ENCODE assay signal across 14 cellular contexts in genomic region chr15:64447536-64448315, GRCh38. TPM values are rescaled to one million over a fixed set of nuclear protein-coding genes. Genes with fewer than 3 reads are reported as not detected.
DNase-seq lines count a peak whose midpoint lies in the region; ATAC-seq and TF ChIP-seq lines count a peak whose summit lies in the region.
"Had no signal": no experiment of that assay in that cellular context is flagged by ENCODE, and none has a peak within 500 bp of the region (broad histone marks: within the 10 kb centered on the region; RNA-seq: fewer than 3 reads in every experiment).

No MANE protein-coding gene starts in this region.

- peaks cover 50% of the 10 kb centered on the region for H3K4me1 Mint-ChIP-seq in activated T-cell treated with anti-CD3 and anti-CD28 coated beads, Interleukin-2, amount 50 U/mL, for 72 hours (ENCODE audit: low read depth)
- H3K4me1 Mint-ChIP-seq in activated CD4-positive, alpha-beta memory T cell treated with anti-CD3 and anti-CD28 coated beads for 36 hours (ENCODE audit: low read depth): peaks cover 35% of the 10 kb centered on the region
- peaks cover 32% of the 10 kb centered on the region for H3K4me1 Mint-ChIP-seq in stimulated activated effector memory CD8-positive, alpha-beta T cell treated with anti-CD3 and anti-CD28 coated beads, Interleukin-12 subunit alpha, Interleukin-12 subunit beta, amount 100 ng/mL, for 72 hours

- POLR2A ChIA-PET in activated CD4-positive, alpha-beta memory T cell treated with anti-CD3 and anti-CD28 coated beads for 36 hours (lab: Charles Lee): interaction anchor here (0.9 kb wide), 1 partner anchor 12 kb away, joined by 3 read pairs; no protein-coding TSS in a partner anchor
- POLR2A ChIA-PET in HEK293T (lab: Yijun Ruan, JAX): no interaction called here

- no peaks in the 10 kb centered on the region for H3K9me3 Mint-ChIP-seq in activated T-cell treated with anti-CD3 and anti-CD28 coated beads, Interleukin-2, amount 50 U/mL, for 72 hours
- H3K9me3 Mint-ChIP-seq in activated CD4-positive, alpha-beta memory T cell treated with anti-CD3 and anti-CD28 coated beads for 36 hours: no peaks in the 10 kb centered on the region
- no peaks in the 10 kb centered on the region for H3K9me3 Mint-ChIP-seq in stimulated activated effector memory CD8-positive, alpha-beta T cell treated with anti-CD3 and anti-CD28 coated beads, Interleukin-12 subunit alpha, Interleukin-12 subunit beta, amount 100 ng/mL, for 72 hours
- H3K9me3 Mint-ChIP-seq: activated T-helper 17 cell treated with anti-CD3 and anti-CD28 coated beads, Interleukin-2, amount 50 U/mL, for 72 hours had no signal

- CTCF ChIA-PET in activated CD4-positive, alpha-beta memory T cell treated with anti-CD3 and anti-CD28 coated beads for 36 hours (lab: Charles Lee): interaction anchor here (1.3 kb wide), 1 partner anchor 206 kb away, joined by 3 read pairs; no protein-coding TSS in a partner anchor
- CTCF ChIA-PET in HEK293T (lab: Yijun Ruan, JAX): no interaction called here

- ATAC-seq in activated T-cell treated with anti-CD3 and anti-CD28 coated beads, Interleukin-2, amount 50 U/mL, for 72 hours (replicated peaks in 1 of 2): no peak
- no peak for ATAC-seq in stimulated activated effector memory CD8-positive, alpha-beta T cell treated with anti-CD3 and anti-CD28 coated beads, Interleukin-12 subunit alpha, Interleukin-12 subunit beta, amount 100 ng/mL, for 72 hours
- no peak for ATAC-seq in GM18873 (IDR thresholded peaks at IDR 0.05; ENCODE audit: low FRiP score, unreplicated experiment)
- ATAC-seq: activated T-helper 17 cell treated with anti-CD3 and anti-CD28 coated beads, Interleukin-2, amount 50 U/mL, for 72 hours; heart right ventricle had no signal

- no peak for DNase-seq in activated T-cell treated with anti-CD3 and anti-CD28 coated beads, Interleukin-2, amount 50 U/mL, for 72 hours
- DNase-seq in activated T-cell treated with anti-CD3 and anti-CD28 coated beads for 4 hours (no peak), KBM-7 (peak; percentile 88), HEK293T (ENCODE audit: extremely low spot score) (no peak), GM03348 (ENCODE audit: low spot score) (no peak)
- no peak for DNase-seq in activated CD4-positive, alpha-beta memory T cell treated with anti-CD3 and anti-CD28 coated beads for 36 hours
- no peak for DNase-seq in stimulated activated effector memory CD8-positive, alpha-beta T cell treated with anti-CD3 and anti-CD28 coated beads, Interleukin-12 subunit alpha, Interleukin-12 subunit beta, amount 100 ng/mL, for 72 hours (ENCODE audit: low spot score in 2 of 2)
- DNase-seq: heart right ventricle, MG63, NCI-H2227 treated with DMSO at 0.1 percent for 48 hours, occipital lobe, PC-9 had no signal

- H3K4me3 Mint-ChIP-seq in activated T-cell treated with anti-CD3 and anti-CD28 coated beads, Interleukin-2, amount 50 U/mL, for 72 hours: peak overlapping the region; percentile 20 to 21
- no peak overlapping the region for H3K4me3 Mint-ChIP-seq in activated CD4-positive, alpha-beta memory T cell treated with anti-CD3 and anti-CD28 coated beads for 36 hours
- H3K4me3 Mint-ChIP-seq in stimulated activated effector memory CD8-positive, alpha-beta T cell treated with anti-CD3 and anti-CD28 coated beads, Interleukin-12 subunit alpha, Interleukin-12 subunit beta, amount 100 ng/mL, for 72 hours: no peak overlapping the region
- H3K4me3 Mint-ChIP-seq: activated T-helper 17 cell treated with anti-CD3 and anti-CD28 coated beads, Interleukin-2, amount 50 U/mL, for 72 hours had no signal

- intact Hi-C loops in activated CD4-positive, alpha-beta memory T cell treated with anti-CD3 and anti-CD28 coated beads for 36 hours (cut with micrococcal nuclease): no loop called here

- in situ Hi-C loops in KBM-7 (cut with MboI; ENCODE audit: low pct_unique_long_range_greater_than_20kb, low sequenced_read_pairs): no loop called here

- peak overlapping the region; percentile 71 for H3K27ac Mint-ChIP-seq in activated T-cell treated with anti-CD3 and anti-CD28 coated beads, Interleukin-2, amount 50 U/mL, for 72 hours
- H3K27ac Mint-ChIP-seq in activated CD4-positive, alpha-beta memory T cell treated with anti-CD3 and anti-CD28 coated beads for 36 hours: peak overlapping the region; percentile 46
- H3K27ac Mint-ChIP-seq in stimulated activated effector memory CD8-positive, alpha-beta T cell treated with anti-CD3 and anti-CD28 coated beads, Interleukin-12 subunit alpha, Interleukin-12 subunit beta, amount 100 ng/mL, for 72 hours: peak overlapping the region; percentile 72
- H3K27ac Mint-ChIP-seq: activated T-helper 17 cell treated with anti-CD3 and anti-CD28 coated beads, Interleukin-2, amount 50 U/mL, for 72 hours had no signal

- no peaks in the 10 kb centered on the region for H3K27me3 Mint-ChIP-seq in activated T-cell treated with anti-CD3 and anti-CD28 coated beads, Interleukin-2, amount 50 U/mL, for 72 hours (ENCODE audit: low read depth)
- H3K27me3 Mint-ChIP-seq in activated CD4-positive, alpha-beta memory T cell treated with anti-CD3 and anti-CD28 coated beads for 36 hours: no peaks in the 10 kb centered on the region
- H3K27me3 Mint-ChIP-seq: activated T-helper 17 cell treated with anti-CD3 and anti-CD28 coated beads, Interleukin-2, amount 50 U/mL, for 72 hours had no signal

- H3K36me3 Mint-ChIP-seq in activated T-cell treated with anti-CD3 and anti-CD28 coated beads, Interleukin-2, amount 50 U/mL, for 72 hours (ENCODE audit: insufficient read depth in 2 of 2): peaks cover 5 to 6% of the 10 kb centered on the region in 2 donors
- peaks cover 13% of the 10 kb centered on the region for H3K36me3 Mint-ChIP-seq in activated CD4-positive, alpha-beta memory T cell treated with anti-CD3 and anti-CD28 coated beads for 36 hours
- peaks cover 59% of the 10 kb centered on the region for H3K36me3 Mint-ChIP-seq in stimulated activated effector memory CD8-positive, alpha-beta T cell treated with anti-CD3 and anti-CD28 coated beads, Interleukin-12 subunit alpha, Interleukin-12 subunit beta, amount 100 ng/mL, for 72 hours

TF ChIP-seq in HEK293T, 16 proteins besides CTCF, POLR2A, EP300 and RAD21:
- TF ChIP-seq, protein P1, sequence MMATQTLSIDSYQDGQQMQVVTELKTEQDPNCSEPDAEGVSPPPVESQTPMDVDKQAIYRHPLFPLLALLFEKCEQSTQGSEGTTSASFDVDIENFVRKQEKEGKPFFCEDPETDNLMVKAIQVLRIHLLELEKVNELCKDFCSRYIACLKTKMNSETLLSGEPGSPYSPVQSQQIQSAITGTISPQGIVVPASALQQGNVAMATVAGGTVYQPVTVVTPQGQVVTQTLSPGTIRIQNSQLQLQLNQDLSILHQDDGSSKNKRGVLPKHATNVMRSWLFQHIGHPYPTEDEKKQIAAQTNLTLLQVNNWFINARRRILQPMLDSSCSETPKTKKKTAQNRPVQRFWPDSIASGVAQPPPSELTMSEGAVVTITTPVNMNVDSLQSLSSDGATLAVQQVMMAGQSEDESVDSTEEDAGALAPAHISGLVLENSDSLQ (IDR thresholded peaks at IDR 0.05): no peak
- no peak for TF ChIP-seq BHLHE40 (IDR thresholded peaks at IDR 0.05; ENCODE audit: borderline replicate concordance)
- no peak for TF ChIP-seq NFRKB (IDR thresholded peaks at IDR 0.05)
- no peak for TF ChIP-seq HDGF (IDR thresholded peaks at IDR 0.05; ENCODE audit: borderline replicate concordance)
- TF ChIP-seq CTBP1 (IDR thresholded peaks at IDR 0.05; ENCODE audit: borderline replicate concordance): no peak
- no peak for TF ChIP-seq L3MBTL2 (conservative IDR thresholded peaks at IDR 0.05)
- TF ChIP-seq SP1 (IDR thresholded peaks at IDR 0.05): no peak
- no peak for TF ChIP-seq ELF4 (IDR thresholded peaks at IDR 0.05)
- no peak for TF ChIP-seq FOXA1 (IDR thresholded peaks at IDR 0.05)
- no peak for TF ChIP-seq ZNF384 (IDR thresholded peaks at IDR 0.05)
- TF ChIP-seq FOXK2 (IDR thresholded peaks at IDR 0.05): no peak
- no peak for TF ChIP-seq TARDBP (IDR thresholded peaks at IDR 0.05)
- no peak for TF ChIP-seq LEF1 (IDR thresholded peaks at IDR 0.05; ENCODE audit: borderline replicate concordance)
- TF ChIP-seq SUZ12 (IDR thresholded peaks at IDR 0.05): no peak
TF ChIP-seq in HEK293T: peak in this region for 0.

RNA-seq across cellular contexts. Expression of gene ZNF609, which starts 12.7 kb away (rescaled TPM):
- 10 to 100 TPM; 43.9 to 52.6 TPM for total RNA-seq in activated T-cell treated with anti-CD3 and anti-CD28 coated beads, Interleukin-2, amount 50 U/mL, for 72 hours
- total RNA-seq in activated CD4-positive, alpha-beta memory T cell treated with anti-CD3 and anti-CD28 coated beads for 36 hours: 10 to 100 TPM; 38.5 to 38.7 TPM

Comparison
In these comparisons a context has a peak if more than half of its experiments do, and no peak if none do; other contexts are left out.
1. H3K4me3 Mint-ChIP-seq: peak in activated T-cell treated with anti-CD3 and anti-CD28 coated beads, Interleukin-2, amount 50 U/mL, for 72 hours (2 of 2); none in activated CD4-positive, alpha-beta memory T cell treated with anti-CD3 and anti-CD28 coated beads for 36 hours (single experiment) and stimulated activated effector memory CD8-positive, alpha-beta T cell treated with anti-CD3 and anti-CD28 coated beads, Interleukin-12 subunit alpha, Interleukin-12 subunit beta, amount 100 ng/mL, for 72 hours (single experiment).
2. Peak in every context shown above with its lines, with median percentiles within 50 percentile points of each other: H3K27ac Mint-ChIP-seq.